ENCODE assay signal across 8 cellular contexts in the genomic region with DNA sequence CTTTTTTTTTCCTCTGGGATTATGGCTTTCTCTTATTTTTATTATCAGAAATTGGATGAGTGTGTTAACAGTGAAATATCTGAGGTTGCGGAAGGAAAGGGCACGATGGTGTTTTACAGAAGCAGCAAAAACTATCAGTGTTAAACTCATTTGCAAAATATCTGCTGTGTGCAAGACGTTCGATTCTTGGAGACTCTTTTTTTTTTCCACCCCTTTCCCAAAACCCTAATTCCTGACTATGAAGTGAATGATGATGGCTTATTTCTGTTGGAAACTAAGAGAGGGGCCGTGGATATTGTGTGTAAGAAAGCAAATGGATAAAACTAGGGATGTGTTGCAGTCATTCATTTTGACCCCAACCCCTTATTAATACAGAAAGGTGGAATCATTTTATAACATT. TPM values are rescaled to one million over a fixed set of nuclear protein-coding genes. Genes with fewer than 3 reads are reported as not detected.
DNase-seq lines count a peak whose midpoint lies in the region; ATAC-seq and TF ChIP-seq lines count a peak whose summit lies in the region.

No MANE protein-coding gene starts in this region.

- H3K4me2 ChIP-seq in neural progenitor cell = peak overlapping the region; percentile 91

- no peak for TF ChIP-seq CTCF in AG04450 (IDR thresholded peaks at IDR 0.05; ENCODE audit: low read depth, low read length)
- TF ChIP-seq CTCF in neural progenitor cell (IDR thresholded peaks at IDR 0.05) = no peak

- peaks cover 2% of the 10 kb centered on the region for H3K4me1 ChIP-seq in effector memory CD4-positive, alpha-beta T cell (ENCODE audit: control insufficient read depth, insufficient read depth, low read length, poor library complexity, severe bottlenecking)
- peaks cover 5% of the 10 kb centered on the region for H3K4me1 ChIP-seq in neural progenitor cell

- no peaks in the 10 kb centered on the region for H4K20me1 ChIP-seq in neural progenitor cell (ENCODE audit: low read depth)

- H3K27ac ChIP-seq in AG04450 (ENCODE audit: low read depth, low read length) (no peak overlapping the region), neural progenitor cell (no peak overlapping the region)
- H3K27ac ChIP-seq in effector memory CD4-positive, alpha-beta T cell (ENCODE audit: insufficient read depth, low read length, poor library complexity, severe bottlenecking) = no peak overlapping the region

- H3K9me3 Mint-ChIP-seq in IgD-negative memory B cell = peaks cover 0 to 4% (median 0%) of the 10 kb centered on the region in 3 donors
- H3K9me3 Mint-ChIP-seq in neural progenitor cell = no peaks in the 10 kb centered on the region
- no peaks in the 10 kb centered on the region for H3K9me3 Mint-ChIP-seq in activated naive CD4-positive, alpha-beta T cell treated with anti-CD3 and anti-CD28 coated beads, Interleukin-2, amount 50 U/mL, for 72 hours

- POLR2A ChIA-PET in AG04450 (lab: Yijun Ruan, JAX) = interaction anchor here (1.2 kb wide), 1 partner anchor 166 kb away, joined by 4 read pairs; no protein-coding TSS in a partner anchor

- no peak overlapping the region for H3K9ac ChIP-seq in neural progenitor cell

- no peak for DNase-seq in AG04450 (ENCODE audit: low read depth, low spot score)
- no peak for DNase-seq in effector memory CD4-positive, alpha-beta T cell
- DNase-seq in neural progenitor cell (ENCODE audit: low spot score) = no peak
- no peak for DNase-seq in activated naive CD4-positive, alpha-beta T cell treated with anti-CD3 and anti-CD28 coated beads, Interleukin-2, amount 50 U/mL, for 72 hours (ENCODE audit: low spot score in 2 of 2)

- H3F3A ChIP-seq in neural progenitor cell (ENCODE audit: low read depth) = no peaks in the 10 kb centered on the region

- H3K36me3 Mint-ChIP-seq in IgD-negative memory B cell (no peaks in the 10 kb centered on the region), neural progenitor cell (no peaks in the 10 kb centered on the region)
- no peaks in the 10 kb centered on the region for H3K36me3 Mint-ChIP-seq in activated naive CD4-positive, alpha-beta T cell treated with anti-CD3 and anti-CD28 coated beads, Interleukin-2, amount 50 U/mL, for 72 hours

- no peaks in the 10 kb centered on the region for H3K9me3 ChIP-seq in AG04450 (ENCODE audit: control insufficient read depth, insufficient read depth, low read length)
- H3K9me3 ChIP-seq in effector memory CD4-positive, alpha-beta T cell (ENCODE audit: control insufficient read depth, low read length) = no peaks in the 10 kb centered on the region
- H3K9me3 ChIP-seq in neural progenitor cell (ENCODE audit: low read depth) = no peaks in the 10 kb centered on the region

- CTCF ChIA-PET in AG04450 (lab: Charles Lee) = interaction anchor here (0.6 to 4.0 kb wide), 8 partner anchors 9 to 1793 kb away, joined by 3 to 25 read pairs (median 4); no protein-coding TSS in a partner anchor

- H3K4me1 Mint-ChIP-seq in IgD-negative memory B cell = peaks cover 1 to 9% (median 7%) of the 10 kb centered on the region in 3 donors
- peaks cover 16% of the 10 kb centered on the region for H3K4me1 Mint-ChIP-seq in neural progenitor cell

- H3K27me3 ChIP-seq in AG04450 (ENCODE audit: control insufficient read depth, insufficient read depth, low read length) (peaks cover 5% of the 10 kb centered on the region), neural progenitor cell (peaks cover 32% of the 10 kb centered on the region)
- peaks cover 8% of the 10 kb centered on the region for H3K27me3 ChIP-seq in effector memory CD4-positive, alpha-beta T cell (replicated peaks; ENCODE audit: control insufficient read depth, insufficient read depth, low read length, poor library complexity, severe bottlenecking)

- peak overlapping the region; percentile 99 for H2AFZ ChIP-seq in neural progenitor cell (replicated peaks)

- H3K27me3 Mint-ChIP-seq in IgD-negative memory B cell = peaks cover 15% of the 10 kb centered on the region
- H3K27me3 Mint-ChIP-seq in neural progenitor cell (ENCODE audit: insufficient read depth, low read depth) = peaks cover 2% of the 10 kb centered on the region

- no peaks in the 10 kb centered on the region for H3K79me2 ChIP-seq in neural progenitor cell (ENCODE audit: low read depth)

- H3K36me3 ChIP-seq in effector memory CD4-positive, alpha-beta T cell (ENCODE audit: control insufficient read depth, insufficient read depth, low read length) = no peaks in the 10 kb centered on the region
- no peaks in the 10 kb centered on the region for H3K36me3 ChIP-seq in neural progenitor cell

- ATAC-seq in HG02840 (IDR thresholded peaks at IDR 0.05; ENCODE audit: low FRiP score, unreplicated experiment) (no peak), HG03045 (IDR thresholded peaks at IDR 0.05; ENCODE audit: unreplicated experiment) (no peak), HG02623 (IDR thresholded peaks at IDR 0.05; ENCODE audit: unreplicated experiment) (no peak)
- no peak for ATAC-seq in activated naive CD4-positive, alpha-beta T cell treated with anti-CD3 and anti-CD28 coated beads, Interleukin-2, amount 50 U/mL, for 72 hours

- H3K4me3 Mint-ChIP-seq in IgD-negative memory B cell (peak overlapping the region; percentile 31 to 88 (median 82)), neural progenitor cell (peak overlapping the region; percentile 90)

- H3K27ac Mint-ChIP-seq in IgD-negative memory B cell (no peak overlapping the region), neural progenitor cell (no peak overlapping the region)
- H3K27ac Mint-ChIP-seq in activated naive CD4-positive, alpha-beta T cell treated with anti-CD3 and anti-CD28 coated beads, Interleukin-2, amount 50 U/mL, for 72 hours = no peak overlapping the region

- H3K4me3 ChIP-seq in AG04450 (ENCODE audit: low read depth, low read length) (peak overlapping the region; percentile 68), neural progenitor cell (peak overlapping the region; percentile 88)
- H3K4me3 ChIP-seq in effector memory CD4-positive, alpha-beta T cell (ENCODE audit: insufficient read depth, low read depth, low read length, poor library complexity, severe bottlenecking) = peak overlapping the region; percentile 50

RNA-seq across cellular contexts. Expression of a gene that starts 0.7 kb away (rescaled TPM):
- polyA plus RNA-seq in AG04450 (2011; rRNA removed) (5.3 and 7.7 TPM in 2 replicates), IgD-negative memory B cell (not detected)
- polyA minus RNA-seq in AG04450 (2011; rRNA and poly(A)+ RNA removed) = 2.6 and 10.1 TPM in 2 replicates
- total RNA-seq in neural progenitor cell (ENCODE audit: low replicate concordance) = 0.40 and 0.84 TPM in 2 replicates
- not detected for total RNA-seq in activated naive CD4-positive, alpha-beta T cell treated with anti-CD3 and anti-CD28 coated beads, Interleukin-2, amount 50 U/mL, for 72 hours
